In genomic region chr3:127704840-127705239, GRCh38 we compare ENCODE assay signal across 7 cellular contexts. TPM values are rescaled to one million over a fixed set of nuclear protein-coding genes. Genes with fewer than 3 reads are reported as not detected.
DNase-seq lines count a peak whose midpoint lies in the region; ATAC-seq, FAIRE-seq and TF ChIP-seq lines count a peak whose summit lies in the region.
"Not testable (repeated sequence)": the region's sequence is repeated elsewhere in the genome, so short reads cannot be mapped to it uniquely, and the experiment has no call there.

No MANE protein-coding gene starts in this region.

- not testable (repeated sequence) for H4K20me1 ChIP-seq in GM12878 (ENCODE audit: control insufficient read depth, insufficient read depth)

- not testable (repeated sequence) for TF ChIP-seq EP300 in GM12878 (IDR thresholded peaks at IDR 0.05; ENCODE audit: borderline replicate concordance in 1 of 2, control insufficient read depth in 1 of 2, low read depth in 2 of 2, low read length in 2 of 2); transverse colon (IDR thresholded peaks at IDR 0.05; ENCODE audit: low read depth)

- not testable (repeated sequence) for H3K27me3 ChIP-seq in GM12878 (replicated peaks in 1 of 2; ENCODE audit: control insufficient read depth in 2 of 2, insufficient read depth in 2 of 2, low read length in 1 of 2); left ventricle myocardium inferior (ENCODE audit: low read depth); lower lobe of right lung (ENCODE audit: low read depth); transverse colon

- DNase-seq in CD14-positive monocyte (ENCODE audit: low spot score) = peak; percentile 6
- peak; percentile 70 to 84 for DNase-seq in NCI-H524 (lab: John Stamatoyannopoulos, UW)
- peak; percentile 59 for DNase-seq in NCI-H82 (lab: John Stamatoyannopoulos, UW)
- not testable (repeated sequence) for DNase-seq in GM12878 (ENCODE audit: low read depth, low spot score); left ventricle myocardium inferior
- peak; percentile 5 for DNase-seq in lower lobe of right lung
- DNase-seq in transverse colon = peak; percentile 3

- H3K79me2 ChIP-seq in GM12878 (ENCODE audit: control insufficient read depth, insufficient read depth, low read length) = not testable (repeated sequence)

- intact Hi-C loops in CD14-positive monocyte (cut with micrococcal nuclease); GM12878 (cut with micrococcal nuclease; ENCODE audit: unreplicated experiment); left ventricle myocardium inferior (cut with micrococcal nuclease); lower lobe of right lung (cut with DNase I); transverse colon (cut with DNase I; ENCODE audit: low total_unique reads): not testable (repeated sequence)

- POLR2A ChIA-PET in GM12878 (lab: Charles Lee) = not testable (repeated sequence)

- not testable (repeated sequence) for FAIRE-seq in GM12878 (lab: Jason Lieb, UNC)

- H3K4me2 ChIP-seq in GM12878 (ENCODE audit: control insufficient read depth, insufficient read depth) = not testable (repeated sequence)

- not testable (repeated sequence) for TF ChIP-seq CTCF in CD14-positive monocyte (IDR thresholded peaks at IDR 0.05); GM12878 (IDR thresholded peaks at IDR 0.05 in 2 of 3, conservative IDR thresholded peaks at IDR 0.05 in 1 of 3; ENCODE audit: control insufficient read depth in 2 of 3, extremely low read depth in 1 of 3, insufficient read depth in 1 of 3, low read depth in 3 of 3, low read length in 3 of 3); left ventricle myocardium inferior (IDR thresholded peaks at IDR 0.05; ENCODE audit: borderline replicate concordance); lower lobe of right lung (IDR thresholded peaks at IDR 0.05); transverse colon (IDR thresholded peaks at IDR 0.05)

- RAD21 ChIA-PET in GM12878 (lab: Charles Lee; ENCODE audit: unreplicated experiment) = not testable (repeated sequence)

- not testable (repeated sequence) for H3K9ac ChIP-seq in GM12878 (ENCODE audit: control insufficient read depth, insufficient read depth, low read length)

- H3K4me1 ChIP-seq in GM12878 (ENCODE audit: control insufficient read depth, insufficient read depth, low read length) = not testable (repeated sequence)
- H3K4me1 ChIP-seq in left ventricle myocardium inferior (peaks cover 81% of the 10 kb centered on the region), lower lobe of right lung (peaks cover 51% of the 10 kb centered on the region), transverse colon (peaks cover 0 to 12% (median 5%) of the 10 kb centered on the region in 4 donors)

- TF ChIP-seq RAD21 in GM12878 (IDR thresholded peaks at IDR 0.05; ENCODE audit: insufficient read depth, low read depth, low read length) = not testable (repeated sequence)

- ATAC-seq in GM12878, lower lobe of right lung: not testable (repeated sequence)

- H3K36me3 ChIP-seq in GM12878 (ENCODE audit: control insufficient read depth in 2 of 2, insufficient read depth in 2 of 2, low read length in 1 of 2) (peaks cover 25 to 33% of the 10 kb centered on the region in 2 experiments; a peak in 3 of 4 replicates), left ventricle myocardium inferior (peaks cover 15% of the 10 kb centered on the region), lower lobe of right lung (peaks cover 13% of the 10 kb centered on the region)
- not testable (repeated sequence) for H3K36me3 ChIP-seq in transverse colon

- SMC1A ChIA-PET in GM12878 (lab: Charles Lee; ENCODE audit: uncharacterized antibody, unreplicated experiment) = interaction anchor here (0.6 to 0.7 kb wide), 2 partner anchors 13 to 154 kb away, joined by 3 to 4 read pairs; no protein-coding TSS in a partner anchor

- in situ Hi-C loops in GM12878 (cut with MboI); transverse colon (cut with MboI; ENCODE audit: low pct_ligation_motif_present in 1 of 4, low pct_unique_long_range_greater_than_20kb in 1 of 4, low sequenced_read_pairs in 3 of 4): not testable (repeated sequence)

- H3K4me1 Mint-ChIP-seq in CD14-positive monocyte = peaks cover 11% of the 10 kb centered on the region

- WGBS in GM12878 (ENCODE audit: insufficient coverage, insufficient replicate concordance, low lambda C conversion rate, missing lambda C conversion rate) = 95% methylated on average over 4 of the region's 4 CpGs
- 83 to 91% methylated on average over 4 of the region's 4 CpGs for WGBS in transverse colon (ENCODE audit: low coverage in 1 of 2), 2 donors

- not testable (repeated sequence) for BruUV-seq in GM12878 (replicated peaks; lab: Mats Ljungman, UMichigan)

- not testable (repeated sequence) for H3K9me3 ChIP-seq in GM12878 (replicated peaks; ENCODE audit: control insufficient read depth, insufficient read depth, low read length); left ventricle myocardium inferior (replicated peaks); lower lobe of right lung; transverse colon

- not testable (repeated sequence) for H3K9me3 Mint-ChIP-seq in CD14-positive monocyte

- H3K27me3 Mint-ChIP-seq in CD14-positive monocyte (ENCODE audit: low read depth in 3 of 3) = not testable (repeated sequence)

- H3K27ac ChIP-seq in GM12878 (ENCODE audit: control insufficient read depth, insufficient read depth); lower lobe of right lung; transverse colon: not testable (repeated sequence)
- peak overlapping the region; percentile 96 for H3K27ac ChIP-seq in left ventricle myocardium inferior (replicated peaks)

- not testable (repeated sequence) for H2AFZ ChIP-seq in GM12878 (ENCODE audit: control insufficient read depth, low read depth, low read length)

- CTCF ChIA-PET in GM12878 (lab: Yijun Ruan, JAX) = interaction anchor here (0.6 to 1.5 kb wide), 2 partner anchors 127 to 255 kb away, joined by 3 read pairs; no protein-coding TSS in a partner anchor

- H3K27ac Mint-ChIP-seq in CD14-positive monocyte = not testable (repeated sequence)

- not testable (repeated sequence) for H3K4me3 Mint-ChIP-seq in CD14-positive monocyte

- not testable (repeated sequence) for H3K4me3 ChIP-seq in GM12878, left ventricle myocardium inferior, lower lobe of right lung, transverse colon

- not testable (repeated sequence) for H3K36me3 Mint-ChIP-seq in CD14-positive monocyte

- TF ChIP-seq POLR2A in GM12878 (IDR thresholded peaks at IDR 0.05; ENCODE audit: low read depth, low read length); transverse colon (IDR thresholded peaks at IDR 0.05): not testable (repeated sequence)

TF ChIP-seq in GM12878, 131 proteins besides CTCF, POLR2A, EP300 and RAD21:
- peak; percentile 4 for TF ChIP-seq MEF2B (IDR thresholded peaks at IDR 0.05; ENCODE audit: partially characterized antibody, poor library complexity, severe bottlenecking)
- 0 out of 2 replicates have a peak, but pooled peaks have one; percentile 1 for TF ChIP-seq SMARCA5 (IDR thresholded peaks at IDR 0.05)

RNA-seq across cellular contexts. Expression of gene ABTB1, which starts 32.1 kb away (rescaled TPM):
- 100 to 1,000 TPM; 107 to 118 TPM for polyA plus RNA-seq in CD14-positive monocyte
- 15.1 and 16.1 TPM in 2 replicates for total RNA-seq in GM12878 (2013; cell fraction: nucleolus; rRNA removed)
- total RNA-seq in GM12878 (2014; rRNA removed) = 5.7 and 7.1 TPM in 2 replicates
- total RNA-seq in GM12878 (2014; rRNA removed; fragmentation: Illumina TruSeq; extraction: Trizol) = 1.9 and 2.1 TPM in 2 replicates
- total RNA-seq in GM12878 (2021) = 10.1 and 10.6 TPM in 2 replicates
- 5.6 TPM for polyA plus RNA-seq in GM12878 (2011; ENCODE audit: low read depth)
- polyA plus RNA-seq in GM12878 (2011; rRNA removed) = 4.1 and 7.2 TPM in 2 replicates
- 8.9 and 12.4 TPM in 2 replicates for polyA plus RNA-seq in GM12878 (2011; cell fraction: cytosol; rRNA removed)
- 53.7 and 56.1 TPM in 2 replicates for polyA plus RNA-seq in GM12878 (2011; cell fraction: nucleus; rRNA removed)
- 13.6 and 13.8 TPM in 2 replicates for polyA plus RNA-seq in GM12878 (2012)
- polyA plus RNA-seq in GM12878 (2014; fragmentation: Illumina TruSeq; extraction: Trizol) = 1.0 and 2.4 TPM in 2 replicates
- polyA plus RNA-seq in GM12878 (2014; fragmentation: Nextera tagmentation; extraction: Ambion mirVana) = under 1 TPM; 0.11 to 0.31 TPM
- polyA plus RNA-seq in GM12878 (2014; rRNA removed) = 10.2 and 12.9 TPM in 2 replicates
- 1 to 10 TPM; 7.7 to 9.2 TPM for polyA plus RNA-seq in GM12878 (2016; fragmentation: Nextera tagmentation; extraction: Ambion mirVana)
- 6.8 and 8.2 TPM in 2 replicates for polyA minus RNA-seq in GM12878 (2011; rRNA and poly(A)+ RNA removed)
- polyA minus RNA-seq in GM12878 (2011; cell fraction: cytosol; rRNA and poly(A)+ RNA removed) = 1.9 and 5.0 TPM in 2 replicates
- polyA minus RNA-seq in GM12878 (2011; cell fraction: nucleus; rRNA and poly(A)+ RNA removed) = 9.6 and 12.6 TPM in 2 replicates
- 29.9 TPM for total RNA-seq in left ventricle myocardium inferior
- total RNA-seq in lower lobe of right lung = 56.6 TPM
- 10 to 100 TPM; 29.6 to 80.4 (median 45.8) TPM for total RNA-seq in transverse colon
